Comparison of ENCODE assay signal across 28 cellular contexts in genomic region chr2:214255046-214255445, GRCh38.
"Had no signal": no experiment of that assay in that cellular context is flagged by ENCODE, and none has a peak within 500 bp of the region (broad histone marks: within the 10 kb centered on the region; RNA-seq: fewer than 3 reads in every experiment).

No MANE protein-coding gene starts in this region.

- H3K79me2 ChIP-seq: hepatocyte had no signal

- H2AFZ ChIP-seq: hepatocyte had no signal

- H3K27me3 Mint-ChIP-seq: dendritic cell treated with granulocyte-macrophage colony-stimulating factor and Interleukin-4, amounts not matched to agents 40 ng/mL and 50 ng/mL, for 4 days; effector memory CD8-positive, alpha-beta T cell had no signal

- H3K27me3 ChIP-seq: colonic mucosa, dorsolateral prefrontal cortex, esophagus muscularis mucosa, esophagus squamous epithelium, foreskin keratinocyte, gastrocnemius medialis, gastroesophageal sphincter, heart left ventricle, heart right ventricle, hepatocyte had no signal

- ATAC-seq: effector memory CD8-positive, alpha-beta T cell; esophagus mucosa; foreskin keratinocyte; gastrocnemius medialis; gastroesophageal sphincter; heart left ventricle; heart right ventricle had no signal

- DNase-seq: colonic mucosa; cortex of kidney; dermis blood vessel endothelial cell; dorsolateral prefrontal cortex; effector CD4-positive, alpha-beta T cell; effector CD8-positive, alpha-beta T cell; effector memory CD4-positive, alpha-beta T cell; effector memory CD8-positive, alpha-beta T cell; endodermal cell; erythroblast; esophagus squamous epithelium; foreskin fibroblast; foreskin keratinocyte; foreskin melanocyte; gastrocnemius medialis; glutamatergic neuron; head of caudate nucleus; heart left ventricle; heart right ventricle had no signal

- H3K9me3 ChIP-seq: colonic mucosa, esophagus muscularis mucosa, esophagus squamous epithelium, gastrocnemius medialis, gastroesophageal sphincter, heart left ventricle had no signal

- H3K4me1 ChIP-seq: colonic mucosa, esophagus muscularis mucosa, esophagus squamous epithelium, foreskin keratinocyte, gastrocnemius medialis, gastroesophageal sphincter, heart left ventricle, heart right ventricle had no signal

- H3K36me3 ChIP-seq: colonic mucosa, esophagus muscularis mucosa, esophagus squamous epithelium, gastrocnemius medialis, gastroesophageal sphincter, heart left ventricle, heart right ventricle had no signal

- H3K27ac ChIP-seq: colonic mucosa, coronary artery, dorsolateral prefrontal cortex, epithelial cell of prostate, esophagus muscularis mucosa, esophagus squamous epithelium, foreskin keratinocyte, gastrocnemius medialis, gastroesophageal sphincter, heart left ventricle, heart right ventricle, hepatocyte had no signal

- H3K4me2 ChIP-seq: hepatocyte had no signal

- H3K4me3 ChIP-seq: colonic mucosa, coronary artery, dorsolateral prefrontal cortex, esophagus muscularis mucosa, esophagus squamous epithelium, gastrocnemius medialis, gastroesophageal sphincter, heart left ventricle, heart right ventricle, hepatocyte had no signal

- H3K27ac Mint-ChIP-seq: dendritic cell treated with granulocyte-macrophage colony-stimulating factor and Interleukin-4, amounts not matched to agents 40 ng/mL and 50 ng/mL, for 4 days; effector memory CD8-positive, alpha-beta T cell had no signal

- FAIRE-seq: endometrium, endothelial cell of umbilical vein had no signal

- H3K4me3 Mint-ChIP-seq: dendritic cell treated with granulocyte-macrophage colony-stimulating factor and Interleukin-4, amounts not matched to agents 40 ng/mL and 50 ng/mL, for 4 days; effector memory CD8-positive, alpha-beta T cell had no signal
